In the genomic region with DNA sequence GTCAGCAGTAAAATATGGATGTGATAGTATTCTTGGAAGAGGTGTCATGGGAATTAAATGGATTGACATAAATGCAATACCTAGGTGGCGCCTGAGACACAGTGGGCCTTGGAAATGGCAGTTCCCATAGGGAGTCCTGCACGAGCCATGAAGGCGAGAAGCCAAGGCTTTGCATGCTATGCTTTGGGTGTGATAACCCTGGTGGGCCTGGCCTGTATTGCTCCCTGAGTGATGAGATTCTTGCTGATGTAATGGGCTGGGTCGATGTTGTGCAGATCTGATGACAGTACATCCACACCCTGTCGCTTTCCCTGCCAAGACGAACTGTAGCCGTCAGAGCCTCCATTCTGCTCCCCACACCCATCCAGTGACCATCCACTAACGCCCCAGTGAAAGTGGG, we compare ENCODE assay signal across 20 cellular contexts. TPM values are rescaled to one million over a fixed set of nuclear protein-coding genes. Genes with fewer than 3 reads are reported as not detected.
DNase-seq lines count a peak whose midpoint lies in the region; ATAC-seq and TF ChIP-seq lines count a peak whose summit lies in the region.
"Had no signal": no experiment of that assay in that cellular context is flagged by ENCODE, and none has a peak within 500 bp of the region (broad histone marks: within the 10 kb centered on the region; RNA-seq: fewer than 3 reads in every experiment).

No MANE protein-coding gene starts in this region.

- RAD21 ChIA-PET in HCT116 (lab: Charles Lee; ENCODE audit: low non-redundant PET in 1 of 2, low total read pairs in 2 of 2, uncharacterized antibody in 2 of 2, unreplicated experiment in 2 of 2), result no interaction called here

- H3F3A ChIP-seq in PC-9 (ENCODE audit: insufficient read depth, low read depth), result no peaks in the 10 kb centered on the region

- H3K9ac ChIP-seq in HCT116 (ENCODE audit: low read length), result no peak overlapping the region
- H3K9ac ChIP-seq: KMS-11 had no signal

- DNase-seq in HCT116 (ENCODE audit: low read depth, low spot score) (no peak), RWPE2 (ENCODE audit: low spot score) (no peak), Calu3 (no peak), PC-9 (no peak), HuH-7.5 (ENCODE audit: low spot score) (no peak)
- DNase-seq: activated CD4-positive, alpha-beta T cell treated with anti-CD3 and anti-CD28 coated beads for 1 hour; activated CD8-positive, alpha-beta memory T cell treated with anti-CD3 and anti-CD28 coated beads, Interleukin-2, amount 10 ng/mL, durations not matched to agents 7 days and 5 days; activated gamma-delta T cell; caudate nucleus; effector CD4-positive, alpha-beta T cell; left lung; NCI-H1436; NCI-H345; stimulated activated CD4-positive, alpha-beta T cell treated with anti-CD3 and anti-CD28 coated beads, Interleukin-2, amount 100 ng/mL, for 24 hours had no signal

- ATAC-seq in HCT116 (peak; percentile 69), RWPE2 (ENCODE audit: low read depth) (no peak), gastroesophageal sphincter (peak; percentile 74), HG02840 (IDR thresholded peaks at IDR 0.05; ENCODE audit: low FRiP score, unreplicated experiment) (no peak)
- ATAC-seq: activated CD8-positive, alpha-beta memory T cell treated with anti-CD3 and anti-CD28 coated beads, Interleukin-2, amount 10 ng/mL, durations not matched to agents 7 days and 5 days; left lung had no signal

- BruUV-seq in HCT116 (replicated peaks; lab: Mats Ljungman, UMichigan) (no TSS peak), Calu3 (replicated peaks; lab: Mats Ljungman, UMichigan) (no TSS peak), PC-9 (replicated peaks; lab: Mats Ljungman, UMichigan) (no TSS peak)

- H4K20me1 ChIP-seq in HCT116 (ENCODE audit: insufficient read depth) (no peaks in the 10 kb centered on the region), PC-9 (ENCODE audit: insufficient read depth) (no peaks in the 10 kb centered on the region)

- peaks cover 45% of the 10 kb centered on the region for H3K27me3 ChIP-seq in HCT116 (ENCODE audit: insufficient read depth, low read length)
- peaks cover 14% of the 10 kb centered on the region for H3K27me3 ChIP-seq in RWPE2 (ENCODE audit: insufficient read depth, poor library complexity, severe bottlenecking)
- no peaks in the 10 kb centered on the region for H3K27me3 ChIP-seq in gastroesophageal sphincter
- 0 out of 2 replicates have a peak, but pooled peaks cover 3% of the 10 kb centered on the region for H3K27me3 ChIP-seq in PC-9 (ENCODE audit: insufficient read depth, low read depth)
- H3K27me3 ChIP-seq: left lung, vagina had no signal

- H2AFZ ChIP-seq in HCT116 (ENCODE audit: low read depth, low read length, poor library complexity, severe bottlenecking) (no peak overlapping the region), PC-9 (no peak overlapping the region)

- H3K4me1 Mint-ChIP-seq in Calu3 (ENCODE audit: low read depth, unreplicated experiment), result peaks cover 16% of the 10 kb centered on the region
- H3K4me1 Mint-ChIP-seq: activated CD8-positive, alpha-beta memory T cell treated with anti-CD3 and anti-CD28 coated beads, Interleukin-2, amount 10 ng/mL, durations not matched to agents 7 days and 5 days had no signal

- no peak for TF ChIP-seq EP300 in gastroesophageal sphincter (IDR thresholded peaks at IDR 0.05)

- H3K9me2 ChIP-seq in HCT116 (ENCODE audit: insufficient read depth) (no peaks in the 10 kb centered on the region), PC-9 (ENCODE audit: insufficient read depth) (no peaks in the 10 kb centered on the region)

- H3K36me3 ChIP-seq in HCT116 (ENCODE audit: control insufficient read depth in 1 of 2, insufficient read depth in 2 of 2, low read length in 2 of 2), result no peaks in the 10 kb centered on the region
- no peaks in the 10 kb centered on the region for H3K36me3 ChIP-seq in RWPE2 (ENCODE audit: low read depth)
- no peaks in the 10 kb centered on the region for H3K36me3 ChIP-seq in gastroesophageal sphincter
- H3K36me3 ChIP-seq in PC-9 (ENCODE audit: low read depth), result no peaks in the 10 kb centered on the region
- H3K36me3 ChIP-seq: left lung, SJSA1, vagina had no signal

- TF ChIP-seq RAD21 in HCT116 (IDR thresholded peaks at IDR 0.05; ENCODE audit: low read depth), result peak; percentile 21; the same call in 1 of the 2 replicates

- H3K4me2 ChIP-seq in HCT116 (ENCODE audit: low read length), result no peak overlapping the region
- no peak overlapping the region for H3K4me2 ChIP-seq in PC-9
- H3K4me2 ChIP-seq: KMS-11 had no signal

- CTCF ChIA-PET in HCT116 (lab: Charles Lee), result no interaction called here
- CTCF ChIA-PET in Calu3 (lab: Charles Lee), result no interaction called here
- CTCF ChIA-PET in PC-9 (lab: Charles Lee), result no interaction called here

- intact Hi-C loops in HCT116 (cut with micrococcal nuclease), result no loop called here
- intact Hi-C loops in Calu3 (cut with micrococcal nuclease; ENCODE audit: unreplicated experiment), result no loop called here
- intact Hi-C loops in PC-9 (cut with micrococcal nuclease; ENCODE audit: unreplicated experiment), result no loop called here

- H3K4me3 Mint-ChIP-seq in Calu3 (ENCODE audit: low read depth, unreplicated experiment), result no peak overlapping the region
- H3K4me3 Mint-ChIP-seq: activated CD8-positive, alpha-beta memory T cell treated with anti-CD3 and anti-CD28 coated beads, Interleukin-2, amount 10 ng/mL, durations not matched to agents 7 days and 5 days had no signal

- H3K4me3 ChIP-seq in HCT116 (replicated peaks in 1 of 2; ENCODE audit: low read depth in 1 of 2, low read length in 2 of 2) (no peak overlapping the region), RWPE2 (ENCODE audit: severe bottlenecking) (no peak overlapping the region), gastroesophageal sphincter (no peak overlapping the region), PC-9 (no peak overlapping the region)
- H3K4me3 ChIP-seq: left lung, SJSA1, vagina had no signal

- peak; percentile 30; the same call in 1 of the 2 replicates for TF ChIP-seq CTCF in 22Rv1 (IDR thresholded peaks at IDR 0.05)
- TF ChIP-seq CTCF in HCT116 (IDR thresholded peaks at IDR 0.05 in 2 of 3, conservative IDR thresholded peaks at IDR 0.05 in 1 of 3; ENCODE audit: borderline replicate concordance in 1 of 3, insufficient read depth in 1 of 3, low read depth in 2 of 3, low read length in 2 of 3), result peak in 1 of 3 experiments; percentile 14; a peak in 1 of 6 replicates
- TF ChIP-seq CTCF in RWPE2 (IDR thresholded peaks at IDR 0.05; ENCODE audit: poor library complexity, severe bottlenecking), result peak; percentile 15
- TF ChIP-seq CTCF in gastroesophageal sphincter (IDR thresholded peaks at IDR 0.05), result no peak
- no peak for TF ChIP-seq CTCF in Calu3 (IDR thresholded peaks at IDR 0.05; ENCODE audit: unreplicated experiment)
- TF ChIP-seq CTCF in PC-9 (conservative IDR thresholded peaks at IDR 0.05), result no peak

- 57% methylated on average over 8 of the region's 8 CpGs; no CpG with 5 or more reads in 1 of the 2 donors for WGBS in gastroesophageal sphincter (ENCODE audit: low coverage in 1 of 2), 2 donors

- no peaks in the 10 kb centered on the region for H3K9me3 Mint-ChIP-seq in Calu3 (ENCODE audit: low read depth, unreplicated experiment)

- H3K9me3 ChIP-seq in HCT116 (ENCODE audit: control insufficient read depth in 1 of 2, insufficient read depth in 1 of 2, low read depth in 1 of 2, low read length in 2 of 2) (no peaks in the 10 kb centered on the region), RWPE2 (ENCODE audit: severe bottlenecking) (no peaks in the 10 kb centered on the region), gastroesophageal sphincter (no peaks in the 10 kb centered on the region), PC-9 (ENCODE audit: insufficient read depth, low read depth) (0 out of 2 replicates have a peak, but pooled peaks cover 3% of the 10 kb centered on the region)
- H3K9me3 ChIP-seq: left lung, SJSA1, vagina had no signal

- TF ChIP-seq POLR2A in HCT116 (IDR thresholded peaks at IDR 0.05; ENCODE audit: borderline replicate concordance, extremely low read depth, insufficient read depth, insufficient read length) (no peak), gastroesophageal sphincter (IDR thresholded peaks at IDR 0.05) (no peak)

- no peaks in the 10 kb centered on the region for H3K36me3 Mint-ChIP-seq in Calu3 (ENCODE audit: insufficient read depth, unreplicated experiment)
- H3K36me3 Mint-ChIP-seq: activated CD8-positive, alpha-beta memory T cell treated with anti-CD3 and anti-CD28 coated beads, Interleukin-2, amount 10 ng/mL, durations not matched to agents 7 days and 5 days had no signal

- H3K27ac Mint-ChIP-seq in Calu3 (ENCODE audit: unreplicated experiment), result no peak overlapping the region
- H3K27ac Mint-ChIP-seq: activated CD8-positive, alpha-beta memory T cell treated with anti-CD3 and anti-CD28 coated beads, Interleukin-2, amount 10 ng/mL, durations not matched to agents 7 days and 5 days had no signal

- H3K4me1 ChIP-seq in HCT116 (ENCODE audit: control insufficient read depth in 1 of 2, insufficient read depth in 2 of 2, low read length in 2 of 2) (no peaks in the 10 kb centered on the region), RWPE2 (ENCODE audit: insufficient read depth, poor library complexity, severe bottlenecking) (no peaks in the 10 kb centered on the region), gastroesophageal sphincter (no peaks in the 10 kb centered on the region), PC-9 (replicated peaks; ENCODE audit: insufficient read depth) (no peaks in the 10 kb centered on the region)
- H3K4me1 ChIP-seq: left lung, SJSA1, vagina had no signal

- H3K79me2 ChIP-seq in HCT116 (ENCODE audit: insufficient read depth, low read length) (no peaks in the 10 kb centered on the region), PC-9 (ENCODE audit: low read depth) (no peaks in the 10 kb centered on the region)

- no peak overlapping the region for H3K27ac ChIP-seq in 22Rv1
- H3K27ac ChIP-seq in HCT116 (ENCODE audit: low read depth, low read length), result no peak overlapping the region
- no peak overlapping the region for H3K27ac ChIP-seq in RWPE2 (ENCODE audit: poor library complexity, severe bottlenecking)
- no peak overlapping the region for H3K27ac ChIP-seq in gastroesophageal sphincter
- no peak overlapping the region for H3K27ac ChIP-seq in PC-9
- H3K27ac ChIP-seq: KMS-11, left lung, SJSA1, vagina had no signal

- POLR2A ChIA-PET in HCT116 (lab: Charles Lee) (no interaction called here), PC-9 (lab: Charles Lee; ENCODE audit: unreplicated experiment) (no interaction called here)

- H3K27me3 Mint-ChIP-seq in Calu3 (ENCODE audit: unreplicated experiment), result no peaks in the 10 kb centered on the region

TF ChIP-seq in HCT116, 20 proteins besides CTCF, POLR2A, EP300 and RAD21 (continues in another document):
- TF ChIP-seq SP1 (IDR thresholded peaks at IDR 0.05; ENCODE audit: low read depth) (no peak), ZFX (IDR thresholded peaks at IDR 0.05) (no peak), FOSL1 (IDR thresholded peaks at IDR 0.05; ENCODE audit: low read depth) (no peak)
- TF ChIP-seq, protein P1, sequence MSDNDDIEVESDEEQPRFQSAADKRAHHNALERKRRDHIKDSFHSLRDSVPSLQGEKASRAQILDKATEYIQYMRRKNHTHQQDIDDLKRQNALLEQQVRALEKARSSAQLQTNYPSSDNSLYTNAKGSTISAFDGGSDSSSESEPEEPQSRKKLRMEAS (IDR thresholded peaks at IDR 0.05), result no peak

RNA-seq across cellular contexts. Expression of a gene that starts 46.4 kb away (rescaled TPM):
- 0.49 TPM for total RNA-seq in HCT116 (2021; ENCODE audit: unreplicated experiment)
- 0.46 and 1.3 TPM in 2 replicates for polyA plus RNA-seq in HCT116 (2012)
- total RNA-seq in gastroesophageal sphincter, result 10 to 100 TPM in 3 of 4 donors, 1 to 10 TPM in 1; 7.8 to 29.9 (median 12.9) TPM
- 12.9 and 19.2 TPM in 2 replicates for total RNA-seq in Calu3 (2022)
- total RNA-seq in PC-9 (2021), result 1.0 and 2.1 TPM in 2 replicates
- total RNA-seq: activated CD8-positive, alpha-beta memory T cell treated with anti-CD3 and anti-CD28 coated beads, Interleukin-2, amount 10 ng/mL, durations not matched to agents 7 days and 5 days had no signal

Comparison
In these comparisons a context has a peak if more than half of its experiments do, and no peak if none do; other contexts are left out.
1. CTCF ChIP-seq: peak in 22Rv1 (single experiment) and RWPE2 (single experiment); none in gastroesophageal sphincter (0 of 4), Calu3 (single experiment) and PC-9 (single experiment).
2. ATAC-seq: peak in HCT116 (single experiment) and gastroesophageal sphincter (single experiment); none in RWPE2 (single experiment) and HG02840 (single experiment).